In genomic region chr10:102151774-102152544, GRCh38 we compare ENCODE assay signal across 8 cellular contexts. TPM values are rescaled to one million over a fixed set of nuclear protein-coding genes. Genes with fewer than 3 reads are reported as not detected.
DNase-seq lines count a peak whose midpoint lies in the region; ATAC-seq, FAIRE-seq and TF ChIP-seq lines count a peak whose summit lies in the region.

Gene NOLC1, plus strand, starts transcription at chr10:102152389. Its CDS starts 22 bp downstream, at chr10:102152411.

- DNase-seq in BE2C (peak; percentile 97), GM19240 (ENCODE audit: insufficient read length, low spot score) (peak; percentile 97), NCI-H526 (lab: John Stamatoyannopoulos, UW) (peak; percentile 89 to 96), kidney glomerular epithelial cell (lab: John Stamatoyannopoulos, UW) (peak; percentile 95)
- peak; percentile 100 for DNase-seq in activated CD4-positive, alpha-beta T cell treated with anti-CD3 and anti-CD28 coated beads for 48 hours
- DNase-seq in stimulated activated CD4-positive, alpha-beta T cell treated with anti-CD3 and anti-CD28 coated beads, Interleukin-1b, Interleukin-23, amount 100 ng/mL, for 1 hour (ENCODE audit: low read depth in 2 of 2): peak; percentile 97 to 99

- TF ChIP-seq CTCF in BE2C (IDR thresholded peaks at IDR 0.05; ENCODE audit: low read depth, low read length): no peak

- H3K4me3 ChIP-seq in BE2C (ENCODE audit: low read depth, low read length): peak within 1 kb of the TSS; percentile 99

- peaks cover 82% of the 10 kb centered on the region for H3K36me3 ChIP-seq in BE2C

- H3K4me1 ChIP-seq in BE2C: peaks cover 9% of the 10 kb centered on the region

- no peaks in the 10 kb centered on the region for H3K9me3 ChIP-seq in BE2C

- H3K27me3 ChIP-seq in BE2C: no peaks in the 10 kb centered on the region

- FAIRE-seq in colon (lab: Jason Lieb, UNC): peak; percentile 91

- peak; percentile 95 for ATAC-seq in HG03460 (IDR thresholded peaks at IDR 0.05; ENCODE audit: unreplicated experiment)

RNA-seq across cellular contexts. Expression of gene NOLC1, which starts in this region (rescaled TPM):
- polyA plus RNA-seq in BE2C (2012; ENCODE audit: insufficient read depth, insufficient read length, low read depth): 250 TPM

Comparison
In these comparisons a context has a peak if more than half of its experiments do, and no peak if none do; other contexts are left out.
1. Peak in every context shown above with its lines: DNase-seq, ATAC-seq and H3K4me3 ChIP-seq.